18 cellular contexts compared by ENCODE assay signal in the genomic region with DNA sequence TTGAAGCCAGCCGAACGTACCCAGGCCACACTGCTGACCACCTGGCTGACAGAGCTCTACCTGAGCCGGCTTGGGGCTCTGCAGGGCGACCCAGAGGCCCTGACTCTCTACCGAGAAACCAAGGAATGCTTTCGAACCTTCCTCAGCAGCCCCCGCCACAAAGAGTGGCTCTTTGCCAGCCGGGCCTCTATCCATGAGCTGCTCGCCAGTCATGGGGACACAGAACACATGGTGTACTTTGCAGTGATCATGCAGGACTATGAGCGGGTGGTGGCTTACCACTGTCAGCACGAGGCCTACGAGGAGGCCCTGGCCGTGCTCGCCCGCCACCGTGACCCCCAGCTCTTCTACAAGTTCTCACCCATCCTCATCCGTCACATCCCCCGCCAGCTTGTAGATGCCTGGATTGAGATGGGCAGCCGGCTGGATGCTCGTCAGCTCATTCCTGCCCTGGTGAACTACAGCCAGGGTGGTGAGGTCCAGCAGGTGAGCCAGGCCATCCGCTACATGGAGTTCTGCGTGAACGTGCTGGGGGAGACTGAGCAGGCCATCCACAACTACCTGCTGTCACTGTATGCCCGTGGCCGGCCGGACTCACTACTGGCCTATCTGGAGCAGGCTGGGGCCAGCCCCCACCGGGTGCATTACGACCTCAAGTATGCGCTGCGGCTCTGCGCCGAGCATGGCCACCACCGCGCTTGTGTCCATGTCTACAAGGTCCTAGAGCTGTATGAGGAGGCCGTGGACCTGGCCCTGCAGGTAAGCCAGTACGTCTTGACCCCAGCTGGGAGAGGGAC. TPM values are rescaled to one million over a fixed set of nuclear protein-coding genes. Genes with fewer than 3 reads are reported as not detected.
DNase-seq lines count a peak whose midpoint lies in the region; ATAC-seq, FAIRE-seq and TF ChIP-seq lines count a peak whose summit lies in the region.
"Had no signal": no experiment of that assay in that cellular context is flagged by ENCODE, and none has a peak within 500 bp of the region (broad histone marks: within the 10 kb centered on the region; RNA-seq: fewer than 3 reads in every experiment).

No MANE protein-coding gene starts in this region.

- in situ Hi-C loops in IMR-90 (cut with MboI; ENCODE audit: low sequenced_read_pairs): loop anchor here (5.0 to 10.0 kb wide), 2 partner anchors 124 to 287 kb away; no protein-coding TSS in a partner anchor
- in situ Hi-C loops in K562 (cut with MboI): no loop called here
- in situ Hi-C loops in KBM-7 (cut with MboI; ENCODE audit: low pct_unique_long_range_greater_than_20kb, low sequenced_read_pairs): no loop called here

- BruUV-seq in IMR-90 (replicated peaks; lab: Mats Ljungman, UMichigan): no TSS peak
- BruUV-seq in K562 (replicated peaks; lab: Mats Ljungman, UMichigan): no TSS peak

- TF ChIP-seq POLR2A in IMR-90 (IDR thresholded peaks at IDR 0.05; ENCODE audit: low read depth, low read length) (no peak), K562 (conservative IDR thresholded peaks at IDR 0.05) (no peak)

- H3K18ac ChIP-seq in IMR-90 (ENCODE audit: low read depth, low read length): no peak overlapping the region

- no peak overlapping the region for H3K23ac ChIP-seq in IMR-90 (ENCODE audit: low read depth, low read length)

- dilution Hi-C loops in IMR-90 (cut with HindIII; ENCODE audit: low sequenced_read_pairs, unreplicated experiment): no loop called here

- H3K4me2 ChIP-seq in IMR-90 (ENCODE audit: low read depth, low read length): no peak overlapping the region
- no peak overlapping the region for H3K4me2 ChIP-seq in K562 (ENCODE audit: insufficient read depth, low read length)
- H3K4me2 ChIP-seq: KMS-11, PC-9 had no signal

- POLR2A ChIA-PET in IMR-90 (lab: Charles Lee; ENCODE audit: unreplicated experiment): no interaction called here
- POLR2A ChIA-PET in K562 (lab: Yijun Ruan, JAX): interaction anchor here (0.7 kb wide), 1 partner anchor 9 kb away, joined by 3 read pairs; no protein-coding TSS in a partner anchor

- H4K8ac ChIP-seq in IMR-90 (ENCODE audit: low read depth in 2 of 2, low read length in 2 of 2): no peak overlapping the region

- DNase-seq in IMR-90 (no peak), K562 (ENCODE audit: extremely low read depth in 1 of 4, low spot score in 3 of 4) (no peak), KBM-7 (no peak), left ventricle myocardium inferior (no peak)
- DNase-seq: BE2C; CD8-positive, alpha-beta memory T cell; DND-41; GF-D8; GM23248; MM.1S; NCI-H1105; NCI-H187 treated with DMSO at 0.1 percent for 48 hours; NCI-H446; NCI-H748 treated with DMSO at 0.1 percent for 48 hours; PC-9 had no signal

- no peak overlapping the region for H3K4me3 ChIP-seq in IMR-90 (ENCODE audit: insufficient read depth, low read depth, low read length)
- no peak overlapping the region for H3K4me3 ChIP-seq in K562
- H3K4me3 ChIP-seq in neutrophil (ENCODE audit: low read depth in 1 of 2, low read length in 1 of 2): no peak overlapping the region
- no peak overlapping the region for H3K4me3 ChIP-seq in left ventricle myocardium inferior
- H3K4me3 ChIP-seq: GM23248, PC-9 had no signal

- 86% methylated on average over 29 of the region's 36 CpGs; no CpG with 5 or more reads in 1 of the 2 experiments for WGBS in IMR-90 (ENCODE audit: extremely low coverage in 2 of 2, insufficient read length in 1 of 2), 2 experiments
- WGBS in K562 (ENCODE audit: insufficient coverage, low coverage, missing lambda C conversion rate): 94% methylated on average over 30 of the region's 36 CpGs

- no peak for FAIRE-seq in K562 (lab: Jason Lieb, UNC)
- FAIRE-seq: HTR-8/SVneo had no signal

- H3K9me3 ChIP-seq in IMR-90 (ENCODE audit: control insufficient read depth, insufficient read depth, low read length) (no peaks in the 10 kb centered on the region), K562 (replicated peaks; ENCODE audit: control insufficient read depth, insufficient read depth, low read depth, low read length) (no peaks in the 10 kb centered on the region), neutrophil (no peaks in the 10 kb centered on the region), left ventricle myocardium inferior (replicated peaks) (no peaks in the 10 kb centered on the region)
- H3K9me3 ChIP-seq: BE2C had no signal

- H3K4ac ChIP-seq in IMR-90 (ENCODE audit: low read depth, low read length): no peak overlapping the region

- TF ChIP-seq CTCF in IMR-90 (conservative IDR thresholded peaks at IDR 0.05; ENCODE audit: low read depth, low read length) (no peak), K562 (IDR thresholded peaks at IDR 0.05 in 2 of 3, conservative IDR thresholded peaks at IDR 0.05 in 1 of 3; ENCODE audit: insufficient read depth in 2 of 3, low read depth in 1 of 3, low read length in 3 of 3) (no peak), neutrophil (IDR thresholded peaks at IDR 0.05) (no peak), left ventricle myocardium inferior (IDR thresholded peaks at IDR 0.05; ENCODE audit: borderline replicate concordance) (no peak)

- H3K36me3 ChIP-seq in IMR-90 (ENCODE audit: control insufficient read depth, insufficient read depth, low read length) (peaks cover 58% of the 10 kb centered on the region), K562 (ENCODE audit: control insufficient read depth, insufficient read depth, low read length) (peaks cover 71% of the 10 kb centered on the region; the same call in 2 of the 3 replicates), neutrophil (peaks cover 65% of the 10 kb centered on the region), left ventricle myocardium inferior (peaks cover 76% of the 10 kb centered on the region)

- no peak overlapping the region for H3K56ac ChIP-seq in IMR-90 (ENCODE audit: extremely low read depth, insufficient read depth, low read length)

- intact Hi-C loops in IMR-90 (cut with micrococcal nuclease): loop anchor here (10.0 kb wide), 1 partner anchor 214 kb away; the partner anchor contains the start of gene INO80
- intact Hi-C loops in K562 (cut with micrococcal nuclease): no loop called here
- intact Hi-C loops in left ventricle myocardium inferior (cut with micrococcal nuclease): no loop called here

- H3K27me3 ChIP-seq in IMR-90 (ENCODE audit: control insufficient read depth, insufficient read depth, low read length) (no peaks in the 10 kb centered on the region), K562 (ENCODE audit: control insufficient read depth in 2 of 2, insufficient read depth in 2 of 2, low read length in 2 of 2) (no peaks in the 10 kb centered on the region), neutrophil (no peaks in the 10 kb centered on the region), left ventricle myocardium inferior (ENCODE audit: low read depth) (no peaks in the 10 kb centered on the region)
- H3K27me3 ChIP-seq: BE2C had no signal

- no peak for ATAC-seq in IMR-90 (ENCODE audit: low read depth)
- ATAC-seq in K562: no peak

- H2BK15ac ChIP-seq in IMR-90 (ENCODE audit: low read depth, low read length): no peak overlapping the region

- peaks cover 12 to 47% of the 10 kb centered on the region in 2 experiments for H3K79me1 ChIP-seq in IMR-90 (ENCODE audit: low read depth in 1 of 2, low read length in 2 of 2)

- H3K79me2 ChIP-seq in K562 (ENCODE audit: control insufficient read depth, insufficient read depth, low read length): peaks cover 8% of the 10 kb centered on the region

- H2BK120ac ChIP-seq in IMR-90 (ENCODE audit: low read depth, low read length): no peak overlapping the region

- TF ChIP-seq EP300 in K562 (IDR thresholded peaks at IDR 0.05; ENCODE audit: low read length): no peak

- TF ChIP-seq RAD21 in IMR-90 (IDR thresholded peaks at IDR 0.05; ENCODE audit: low read length): no peak
- no peak for TF ChIP-seq RAD21 in K562 (CRISPR knock-in tag; conservative IDR thresholded peaks at IDR 0.05 in 1 of 2, IDR thresholded peaks at IDR 0.05 in 1 of 2)

- no peak overlapping the region for H2BK5ac ChIP-seq in IMR-90 (ENCODE audit: low read depth, low read length, poor library complexity, severe bottlenecking)

- H2BK20ac ChIP-seq in IMR-90 (ENCODE audit: low read depth, low read length): no peak overlapping the region

- H3K14ac ChIP-seq in IMR-90 (replicated peaks; ENCODE audit: low read depth, low read length): no peak overlapping the region

- no peak overlapping the region for H4K91ac ChIP-seq in IMR-90 (ENCODE audit: insufficient read depth, low read depth, low read length)

- H2AK9ac ChIP-seq in IMR-90 (replicated peaks; ENCODE audit: low read depth, low read length, poor library complexity): no peak overlapping the region

- CTCF ChIA-PET in IMR-90 (lab: Yijun Ruan, JAX): no interaction called here
- CTCF ChIA-PET in K562 (lab: Yijun Ruan, JAX; ENCODE audit: low intra/inter-chr PET ratio): interaction anchor here (0.7 kb wide), 1 partner anchor 202 kb away, joined by 4 read pairs; no protein-coding TSS in a partner anchor

- H3K9ac ChIP-seq in IMR-90 (ENCODE audit: low read depth, low read length) (no peak overlapping the region), K562 (ENCODE audit: insufficient read depth in 1 of 2, low read depth in 2 of 2, low read length in 2 of 2) (peak overlapping the region in 1 of 2 experiments; percentile 48; a peak in 1 of 4 replicates)
- H3K9ac ChIP-seq: GM23248, KMS-11 had no signal

- 0 out of 2 replicates have a peak, but pooled peaks cover 3% of the 10 kb centered on the region for H3K9me1 ChIP-seq in IMR-90 (ENCODE audit: insufficient read depth, low read length)
- H3K9me1 ChIP-seq in K562 (ENCODE audit: control insufficient read depth, insufficient read depth, low read length): no peaks in the 10 kb centered on the region

- H4K5ac ChIP-seq in IMR-90 (ENCODE audit: low read depth, low read length): no peak overlapping the region

- peaks cover 3% of the 10 kb centered on the region; the same call in 1 of the 2 replicates for H3K4me1 ChIP-seq in IMR-90 (ENCODE audit: control insufficient read depth, insufficient read depth, low read length)
- H3K4me1 ChIP-seq in K562 (replicated peaks in 1 of 2; ENCODE audit: control insufficient read depth in 2 of 2, insufficient read depth in 2 of 2, low read length in 2 of 2): peaks cover 4 to 20% of the 10 kb centered on the region in 2 experiments; a peak in 4 of 5 replicates
- H3K4me1 ChIP-seq in neutrophil (ENCODE audit: control insufficient read depth in 1 of 2, insufficient read depth in 1 of 2, low read depth in 1 of 2, low read length in 1 of 2): peaks cover 57 to 69% of the 10 kb centered on the region in 2 experiments
- H3K4me1 ChIP-seq in left ventricle myocardium inferior: peaks cover 55% of the 10 kb centered on the region
- H3K4me1 ChIP-seq: BE2C had no signal

- H4K20me1 ChIP-seq in IMR-90 (ENCODE audit: insufficient read depth, low read length): peaks cover 37% of the 10 kb centered on the region
- peaks cover 25% of the 10 kb centered on the region; the same call in 1 of the 2 replicates for H4K20me1 ChIP-seq in K562 (replicated peaks; ENCODE audit: control insufficient read depth, insufficient read depth, low read length)

- H2AFZ ChIP-seq in IMR-90 (replicated peaks; ENCODE audit: low read length, poor library complexity) (peak overlapping the region; percentile 35), K562 (ENCODE audit: low read depth, low read length) (no peak overlapping the region)
- H2AFZ ChIP-seq: GM23248, PC-9 had no signal

- H3K27ac ChIP-seq in IMR-90 (ENCODE audit: insufficient read depth, low read length): no peak overlapping the region
- no peak overlapping the region for H3K27ac ChIP-seq in K562 (ENCODE audit: extremely low read depth, low read depth, low read length)
- H3K27ac ChIP-seq in neutrophil: peak overlapping the region; percentile 98
- no peak overlapping the region for H3K27ac ChIP-seq in left ventricle myocardium inferior (replicated peaks)
- H3K27ac ChIP-seq: GM23248, KMS-11, PC-9 had no signal

- no peak overlapping the region for H2AK5ac ChIP-seq in IMR-90 (ENCODE audit: low read depth, low read length)

RNA-seq across cellular contexts. Expression of gene VPS18, which starts 6.2 kb away (rescaled TPM):
- total RNA-seq in IMR-90 (2012; rRNA removed) (30.0 and 32.3 TPM in 2 replicates), K562 (2014; rRNA removed) (17.3 and 20.0 TPM in 2 replicates), K562 (2014; rRNA removed; fragmentation: Illumina TruSeq; extraction: Trizol) (4.3 and 5.3 TPM in 2 replicates), K562 (2015; rRNA removed; fragmentation: Illumina TruSeq; extraction: Trizol) (14.6 and 14.7 TPM in 2 replicates), K562 (2021) (19.9 and 20.8 TPM in 2 replicates), left ventricle myocardium inferior (21.3 TPM)
- polyA plus RNA-seq in IMR-90 (2012; rRNA removed) (19.3 and 20.8 TPM in 2 replicates), K562 (2011; rRNA removed) (5.9 and 9.0 TPM in 2 replicates), K562 (2014; fragmentation: Illumina TruSeq; extraction: Trizol) (9.5 and 11.8 TPM in 2 replicates), K562 (2014; fragmentation: Nextera tagmentation; extraction: Ambion mirVana) (under 1 TPM; 0.73 to 0.88 TPM), K562 (2014; rRNA removed) (8.5 and 9.9 TPM in 2 replicates)
- 15.0 and 19.5 TPM in 2 replicates for polyA plus RNA-seq in IMR-90 (2012; cell fraction: cytosol; rRNA removed)
- 15.5 and 29.3 TPM in 2 replicates for polyA plus RNA-seq in IMR-90 (2012; cell fraction: nucleus; rRNA removed; ENCODE audit: low replicate concordance)
- total RNA-seq in K562 (2011; cell fraction: chromatin; rRNA removed; ENCODE audit: low replicate concordance): 9.0 and 33.9 TPM in 2 replicates
- total RNA-seq in K562 (2011; cell fraction: nucleolus; rRNA removed): 25.9 and 30.9 TPM in 2 replicates
- total RNA-seq in K562 (2011; cell fraction: nucleoplasm; rRNA removed): 9.9 and 14.4 TPM in 2 replicates
- polyA plus RNA-seq in K562 (2011; cell fraction: cytosol; rRNA removed): 8.9 and 18.1 TPM in 2 replicates
- polyA plus RNA-seq in K562 (2011; cell fraction: nucleus; rRNA removed): 9.1 and 13.6 TPM in 2 replicates
- polyA plus RNA-seq in K562 (2012): 14.0 and 19.3 TPM in 2 replicates
- polyA minus RNA-seq in K562 (2011; rRNA and poly(A)+ RNA removed): 15.1 and 21.7 TPM in 2 replicates
- polyA minus RNA-seq in K562 (2011; cell fraction: cytosol; rRNA and poly(A)+ RNA removed): 17.4 and 23.2 TPM in 2 replicates
- polyA minus RNA-seq in K562 (2011; cell fraction: nucleus; rRNA and poly(A)+ RNA removed): 7.5 and 10.6 TPM in 2 replicates

RNA-seq across cellular contexts. Expression of gene RHOV, which starts 26.4 kb away (rescaled TPM):
- total RNA-seq in IMR-90 (2012; rRNA removed) (not detected in 2 replicates), K562 (2014; rRNA removed) (2.0 and 2.2 TPM in 2 replicates), K562 (2014; rRNA removed; fragmentation: Illumina TruSeq; extraction: Trizol) (0.73 and 1.1 TPM in 2 replicates), K562 (2015; rRNA removed; fragmentation: Illumina TruSeq; extraction: Trizol) (0.45 and 0.72 TPM in 2 replicates), K562 (2021) (1.9 and 2.0 TPM in 2 replicates), left ventricle myocardium inferior (not detected)
- polyA plus RNA-seq in IMR-90 (2012; rRNA removed) (0.07 and 0.10 TPM in 2 replicates), K562 (2011; rRNA removed) (1.1 and 1.2 TPM in 2 replicates), K562 (2014; fragmentation: Illumina TruSeq; extraction: Trizol) (1.1 TPM in 2 replicates), K562 (2014; fragmentation: Nextera tagmentation; extraction: Ambion mirVana) (under 1 TPM; 0.08 to 0.18 TPM), K562 (2014; rRNA removed) (1.4 and 2.6 TPM in 2 replicates)
- polyA plus RNA-seq in IMR-90 (2012; cell fraction: cytosol; rRNA removed): 0.05 TPM in 1 of 2 replicates, not detected in the other
- polyA plus RNA-seq in IMR-90 (2012; cell fraction: nucleus; rRNA removed; ENCODE audit: low replicate concordance): 0.48 and 0.57 TPM in 2 replicates
- total RNA-seq in K562 (2011; cell fraction: chromatin; rRNA removed; ENCODE audit: low replicate concordance): 1.1 and 1.9 TPM in 2 replicates
- total RNA-seq in K562 (2011; cell fraction: nucleolus; rRNA removed): 1.8 TPM in 2 replicates
- 1.0 and 1.1 TPM in 2 replicates for total RNA-seq in K562 (2011; cell fraction: nucleoplasm; rRNA removed)
- polyA plus RNA-seq in K562 (2011; cell fraction: cytosol; rRNA removed): 1.3 and 2.4 TPM in 2 replicates
- polyA plus RNA-seq in K562 (2011; cell fraction: nucleus; rRNA removed): 1.0 and 1.1 TPM in 2 replicates
- 0.51 and 1.3 TPM in 2 replicates for polyA plus RNA-seq in K562 (2012)
- polyA minus RNA-seq in K562 (2011; rRNA and poly(A)+ RNA removed): 0.77 and 1.3 TPM in 2 replicates
- 1.4 TPM in 1 of 2 replicates, not detected in the other for polyA minus RNA-seq in K562 (2011; cell fraction: cytosol; rRNA and poly(A)+ RNA removed)
- polyA minus RNA-seq in K562 (2011; cell fraction: nucleus; rRNA and poly(A)+ RNA removed): 1.1 and 1.3 TPM in 2 replicates
- total RNA-seq: GM23248 had no signal
- polyA plus RNA-seq: CD8-positive, alpha-beta memory T cell; GM23248 had no signal

RNA-seq across cellular contexts. Expression of gene DLL4, which starts 28.7 kb away (rescaled TPM):
- total RNA-seq in IMR-90 (2012; rRNA removed) (1.7 and 1.8 TPM in 2 replicates), K562 (2014; rRNA removed) (0.59 and 0.78 TPM in 2 replicates), K562 (2014; rRNA removed; fragmentation: Illumina TruSeq; extraction: Trizol) (0.26 and 0.40 TPM in 2 replicates), K562 (2015; rRNA removed; fragmentation: Illumina TruSeq; extraction: Trizol) (0.43 and 0.60 TPM in 2 replicates), K562 (2021) (1.1 and 1.3 TPM in 2 replicates), left ventricle myocardium inferior (11.1 TPM)
- polyA plus RNA-seq in IMR-90 (2012; rRNA removed) (3.4 and 3.6 TPM in 2 replicates), K562 (2011; rRNA removed) (0.40 and 0.77 TPM in 2 replicates), K562 (2014; fragmentation: Illumina TruSeq; extraction: Trizol) (0.42 and 0.62 TPM in 2 replicates), K562 (2014; fragmentation: Nextera tagmentation; extraction: Ambion mirVana) (under 1 TPM in 1 of 2 experiments, not detected in 1; 0.04 TPM), K562 (2014; rRNA removed) (0.30 and 0.89 TPM in 2 replicates)
- polyA plus RNA-seq in IMR-90 (2012; cell fraction: cytosol; rRNA removed): 2.3 and 2.9 TPM in 2 replicates
- 2.4 and 5.1 TPM in 2 replicates for polyA plus RNA-seq in IMR-90 (2012; cell fraction: nucleus; rRNA removed; ENCODE audit: low replicate concordance)
- 3.0 and 5.4 TPM in 2 replicates for total RNA-seq in K562 (2011; cell fraction: chromatin; rRNA removed; ENCODE audit: low replicate concordance)
- 5.5 and 6.0 TPM in 2 replicates for total RNA-seq in K562 (2011; cell fraction: nucleolus; rRNA removed)
- total RNA-seq in K562 (2011; cell fraction: nucleoplasm; rRNA removed): 2.8 and 3.7 TPM in 2 replicates
- 0.46 and 0.75 TPM in 2 replicates for polyA plus RNA-seq in K562 (2011; cell fraction: cytosol; rRNA removed)
- 2.3 and 2.4 TPM in 2 replicates for polyA plus RNA-seq in K562 (2011; cell fraction: nucleus; rRNA removed)
- polyA plus RNA-seq in K562 (2012): 0.30 and 0.60 TPM in 2 replicates
- 0.53 and 0.54 TPM in 2 replicates for polyA minus RNA-seq in K562 (2011; rRNA and poly(A)+ RNA removed)
- 0.57 and 0.64 TPM in 2 replicates for polyA minus RNA-seq in K562 (2011; cell fraction: cytosol; rRNA and poly(A)+ RNA removed)
- 2.0 and 3.0 TPM in 2 replicates for polyA minus RNA-seq in K562 (2011; cell fraction: nucleus; rRNA and poly(A)+ RNA removed)
- total RNA-seq: CD8-positive, alpha-beta memory T cell; GM23248 had no signal
- polyA plus RNA-seq: CD8-positive, alpha-beta memory T cell; GM23248 had no signal

RNA-seq across cellular contexts. Expression of gene CHAC1, which starts 52.8 kb away (rescaled TPM):
- total RNA-seq in IMR-90 (2012; rRNA removed): 41.9 and 51.3 TPM in 2 replicates
- 72.5 and 77.8 TPM in 2 replicates for polyA plus RNA-seq in IMR-90 (2012; rRNA removed)
- polyA plus RNA-seq in IMR-90 (2012; cell fraction: cytosol; rRNA removed): 40.3 and 108 TPM in 2 replicates
- 31.6 and 74.8 TPM in 2 replicates for polyA plus RNA-seq in IMR-90 (2012; cell fraction: nucleus; rRNA removed; ENCODE audit: low replicate concordance)
- total RNA-seq in K562 (2011; cell fraction: chromatin; rRNA removed; ENCODE audit: low replicate concordance): 6.0 and 19.1 TPM in 2 replicates
- 22.9 and 29.7 TPM in 2 replicates for total RNA-seq in K562 (2011; cell fraction: nucleolus; rRNA removed)
- 12.4 and 15.8 TPM in 2 replicates for total RNA-seq in K562 (2011; cell fraction: nucleoplasm; rRNA removed)
- 33.2 and 36.8 TPM in 2 replicates for total RNA-seq in K562 (2014; rRNA removed)
- total RNA-seq in K562 (2014; rRNA removed; fragmentation: Illumina TruSeq; extraction: Trizol): 6.3 and 7.5 TPM in 2 replicates
- 0.19 and 0.47 TPM in 2 replicates for total RNA-seq in K562 (2015; rRNA removed; fragmentation: Illumina TruSeq; extraction: Trizol)
- 29.6 and 33.3 TPM in 2 replicates for total RNA-seq in K562 (2021)
- 7.1 and 16.0 TPM in 2 replicates for polyA plus RNA-seq in K562 (2011; rRNA removed)
- polyA plus RNA-seq in K562 (2011; cell fraction: cytosol; rRNA removed): 20.6 and 22.9 TPM in 2 replicates
- 10.7 and 11.2 TPM in 2 replicates for polyA plus RNA-seq in K562 (2011; cell fraction: nucleus; rRNA removed)
- polyA plus RNA-seq in K562 (2012): 2.9 and 41.9 TPM in 2 replicates
- 15.1 and 32.3 TPM in 2 replicates for polyA plus RNA-seq in K562 (2014; fragmentation: Illumina TruSeq; extraction: Trizol)
- 1 to 10 TPM; 2.5 to 4.4 TPM for polyA plus RNA-seq in K562 (2014; fragmentation: Nextera tagmentation; extraction: Ambion mirVana)
- polyA plus RNA-seq in K562 (2014; rRNA removed): 33.6 and 39.0 TPM in 2 replicates
- 3.5 and 5.5 TPM in 2 replicates for polyA minus RNA-seq in K562 (2011; rRNA and poly(A)+ RNA removed)
- polyA minus RNA-seq in K562 (2011; cell fraction: cytosol; rRNA and poly(A)+ RNA removed): 4.1 and 13.5 TPM in 2 replicates
- 5.0 and 7.7 TPM in 2 replicates for polyA minus RNA-seq in K562 (2011; cell fraction: nucleus; rRNA and poly(A)+ RNA removed)
- total RNA-seq in left ventricle myocardium inferior: 1.3 TPM
- polyA plus RNA-seq: CD8-positive, alpha-beta memory T cell had no signal

RNA-seq across cellular contexts. Expression of gene SPINT1, which starts 56.6 kb away (rescaled TPM):
- total RNA-seq in IMR-90 (2012; rRNA removed): 0.56 and 0.90 TPM in 2 replicates
- polyA plus RNA-seq in IMR-90 (2012; rRNA removed): 1.8 and 2.1 TPM in 2 replicates
- polyA plus RNA-seq in IMR-90 (2012; cell fraction: cytosol; rRNA removed): 2.3 and 3.1 TPM in 2 replicates
- polyA plus RNA-seq in IMR-90 (2012; cell fraction: nucleus; rRNA removed; ENCODE audit: low replicate concordance): 2.5 and 5.8 TPM in 2 replicates
- total RNA-seq in K562 (2011; cell fraction: chromatin; rRNA removed; ENCODE audit: low replicate concordance): 10.1 and 24.8 TPM in 2 replicates
- 24.3 and 37.9 TPM in 2 replicates for total RNA-seq in K562 (2011; cell fraction: nucleolus; rRNA removed)
- total RNA-seq in K562 (2011; cell fraction: nucleoplasm; rRNA removed): 13.6 and 20.2 TPM in 2 replicates
- 1.5 and 2.1 TPM in 2 replicates for total RNA-seq in K562 (2014; rRNA removed)
- 1.1 and 1.8 TPM in 2 replicates for total RNA-seq in K562 (2014; rRNA removed; fragmentation: Illumina TruSeq; extraction: Trizol)
- total RNA-seq in K562 (2015; rRNA removed; fragmentation: Illumina TruSeq; extraction: Trizol): 0.94 and 0.98 TPM in 2 replicates
- total RNA-seq in K562 (2021): 3.2 and 4.5 TPM in 2 replicates
- 2.8 and 5.6 TPM in 2 replicates for polyA plus RNA-seq in K562 (2011; rRNA removed)
- 4.1 and 7.4 TPM in 2 replicates for polyA plus RNA-seq in K562 (2011; cell fraction: cytosol; rRNA removed)
- polyA plus RNA-seq in K562 (2011; cell fraction: nucleus; rRNA removed): 9.8 and 17.8 TPM in 2 replicates
- polyA plus RNA-seq in K562 (2012): 4.0 and 7.3 TPM in 2 replicates
- polyA plus RNA-seq in K562 (2014; fragmentation: Illumina TruSeq; extraction: Trizol): 3.9 and 4.5 TPM in 2 replicates
- under 1 TPM; 0.78 to 0.80 TPM for polyA plus RNA-seq in K562 (2014; fragmentation: Nextera tagmentation; extraction: Ambion mirVana)
- polyA plus RNA-seq in K562 (2014; rRNA removed): 2.3 and 3.3 TPM in 2 replicates
- 3.5 and 3.7 TPM in 2 replicates for polyA minus RNA-seq in K562 (2011; rRNA and poly(A)+ RNA removed)
- 4.8 and 6.5 TPM in 2 replicates for polyA minus RNA-seq in K562 (2011; cell fraction: cytosol; rRNA and poly(A)+ RNA removed)
- polyA minus RNA-seq in K562 (2011; cell fraction: nucleus; rRNA and poly(A)+ RNA removed): 5.0 and 5.2 TPM in 2 replicates
- 0.55 TPM for total RNA-seq in left ventricle myocardium inferior
